10 cellular contexts compared by ENCODE assay signal in genomic region chrX:125205918-125206665, GRCh38.
DNase-seq lines count a peak whose midpoint lies in the region; ATAC-seq and TF ChIP-seq lines count a peak whose summit lies in the region.
"Had no signal": no experiment of that assay in that cellular context is flagged by ENCODE, and none has a peak within 500 bp of the region (broad histone marks: within the 10 kb centered on the region; RNA-seq: fewer than 3 reads in every experiment).

No MANE protein-coding gene starts in this region.

- no peak for ATAC-seq in activated T-cell treated with anti-CD3 and anti-CD28 coated beads, Interleukin-2, amount 50 U/mL, for 72 hours (replicated peaks in 1 of 2)
- no peak for ATAC-seq in GM21723 (IDR thresholded peaks at IDR 0.05; ENCODE audit: unreplicated experiment)

- peaks cover 50% of the 10 kb centered on the region for H3K27me3 Mint-ChIP-seq in activated CD4-positive, alpha-beta T cell treated with anti-CD3 and anti-CD28 coated beads, Interleukin-2, amount 10 ng/mL, durations not matched to agents 7 days and 5 days
- H3K27me3 Mint-ChIP-seq in activated T-cell treated with anti-CD3 and anti-CD28 coated beads, Interleukin-2, amount 50 U/mL, for 72 hours (ENCODE audit: low read depth): peaks cover 60% of the 10 kb centered on the region

- H3K36me3 ChIP-seq in testis (ENCODE audit: low read depth, missing control alignments): no peaks in the 10 kb centered on the region
- H3K36me3 ChIP-seq: BLaER1 treated with 17β-estradiol and CSF1 and Interleukin-3, amounts not matched to agents 10 nM and 100 nM had no signal

- peak overlapping the region in 1 of 2 donors; percentile 51 for H3K4me3 ChIP-seq in testis
- H3K4me3 ChIP-seq: BLaER1 treated with 17β-estradiol and CSF1 and Interleukin-3, amounts not matched to agents 10 nM and 100 nM had no signal

- intact Hi-C loops in testis (cut with DNase I; ENCODE audit: low total_unique reads): no loop called here

- no peaks in the 10 kb centered on the region for H3K36me3 Mint-ChIP-seq in activated CD4-positive, alpha-beta T cell treated with anti-CD3 and anti-CD28 coated beads, Interleukin-2, amount 10 ng/mL, durations not matched to agents 7 days and 5 days (ENCODE audit: low read depth)
- peaks cover 0 to 2% of the 10 kb centered on the region in 2 donors for H3K36me3 Mint-ChIP-seq in activated T-cell treated with anti-CD3 and anti-CD28 coated beads, Interleukin-2, amount 50 U/mL, for 72 hours (ENCODE audit: insufficient read depth in 2 of 2)

- H3K9me3 Mint-ChIP-seq in activated CD4-positive, alpha-beta T cell treated with anti-CD3 and anti-CD28 coated beads, Interleukin-2, amount 10 ng/mL, durations not matched to agents 7 days and 5 days: no peaks in the 10 kb centered on the region
- no peaks in the 10 kb centered on the region for H3K9me3 Mint-ChIP-seq in activated T-cell treated with anti-CD3 and anti-CD28 coated beads, Interleukin-2, amount 50 U/mL, for 72 hours

- H3K4me1 Mint-ChIP-seq in activated CD4-positive, alpha-beta T cell treated with anti-CD3 and anti-CD28 coated beads, Interleukin-2, amount 10 ng/mL, durations not matched to agents 7 days and 5 days: peaks cover 22% of the 10 kb centered on the region
- peaks cover 19% of the 10 kb centered on the region for H3K4me1 Mint-ChIP-seq in activated T-cell treated with anti-CD3 and anti-CD28 coated beads, Interleukin-2, amount 50 U/mL, for 72 hours (ENCODE audit: low read depth)

- no peak overlapping the region for H3K27ac ChIP-seq in testis
- H3K27ac ChIP-seq: BLaER1 treated with 17β-estradiol and CSF1 and Interleukin-3, amounts not matched to agents 10 nM and 100 nM had no signal

- no peak overlapping the region for H3K27ac Mint-ChIP-seq in activated CD4-positive, alpha-beta T cell treated with anti-CD3 and anti-CD28 coated beads, Interleukin-2, amount 10 ng/mL, durations not matched to agents 7 days and 5 days
- no peak overlapping the region for H3K27ac Mint-ChIP-seq in activated T-cell treated with anti-CD3 and anti-CD28 coated beads, Interleukin-2, amount 50 U/mL, for 72 hours

- TF ChIP-seq POLR2A in testis (IDR thresholded peaks at IDR 0.05): no peak

- POLR2A ChIA-PET in activated CD4-positive, alpha-beta T cell treated with anti-CD3 and anti-CD28 coated beads, Interleukin-2, amount 10 ng/mL, durations not matched to agents 7 days and 5 days (lab: Charles Lee): no interaction called here

- H3K27me3 ChIP-seq in testis: no peaks in the 10 kb centered on the region

- no peak for DNase-seq in activated CD4-positive, alpha-beta T cell treated with anti-CD3 and anti-CD28 coated beads, Interleukin-2, amount 10 ng/mL, durations not matched to agents 7 days and 5 days
- DNase-seq in activated CD4-positive, alpha-beta T cell treated with anti-CD3 and anti-CD28 coated beads for 1 hour: no peak
- DNase-seq in activated T-cell treated with anti-CD3 and anti-CD28 coated beads, Interleukin-2, amount 50 U/mL, for 72 hours: peak in 1 of 2 donors; percentile 0
- DNase-seq in iPS-NIHi7 (ENCODE audit: extremely low spot score): peak; percentile 64
- DNase-seq in testis: peak; percentile 15
- DNase-seq in SIG-M5 treated with dmso at 0.1 percent for 504 hours (lab: John Stamatoyannopoulos, UW; ENCODE audit: unreplicated experiment): no peak
- DNase-seq in NCI-H1048 (lab: John Stamatoyannopoulos, UW): no peak
- DNase-seq: IMR-90 had no signal

- WGBS in testis, 2 donors: 3 to 8% methylated on average over 22 to 25 of the region's 25 CpGs

- CTCF ChIA-PET in activated CD4-positive, alpha-beta T cell treated with anti-CD3 and anti-CD28 coated beads, Interleukin-2, amount 10 ng/mL, durations not matched to agents 7 days and 5 days (lab: Charles Lee): no interaction called here

- no peak for TF ChIP-seq CTCF in testis (IDR thresholded peaks at IDR 0.05)

- no peaks in the 10 kb centered on the region for H3K9me3 ChIP-seq in testis

- H3K4me3 Mint-ChIP-seq in activated CD4-positive, alpha-beta T cell treated with anti-CD3 and anti-CD28 coated beads, Interleukin-2, amount 10 ng/mL, durations not matched to agents 7 days and 5 days: peak overlapping the region; percentile 74
- peak overlapping the region; percentile 83 to 89 for H3K4me3 Mint-ChIP-seq in activated T-cell treated with anti-CD3 and anti-CD28 coated beads, Interleukin-2, amount 50 U/mL, for 72 hours

- no peaks in the 10 kb centered on the region for H3K4me1 ChIP-seq in testis
- H3K4me1 ChIP-seq: BLaER1 treated with 17β-estradiol and CSF1 and Interleukin-3, amounts not matched to agents 10 nM and 100 nM had no signal

Comparison
In these comparisons a context has a peak if more than half of its experiments do, and no peak if none do; other contexts are left out.
1. DNase-seq: peak in iPS-NIHi7 (single experiment) and testis (single experiment); none in activated CD4-positive, alpha-beta T cell treated with anti-CD3 and anti-CD28 coated beads, Interleukin-2, amount 10 ng/mL, durations not matched to agents 7 days and 5 days (single experiment), activated CD4-positive, alpha-beta T cell treated with anti-CD3 and anti-CD28 coated beads for 1 hour (single experiment), SIG-M5 treated with dmso at 0.1 percent for 504 hours (single experiment) and NCI-H1048 (single experiment).